8 cellular contexts compared by ENCODE assay signal in genomic region chr17:43169561-43170139, GRCh38. TPM values are rescaled to one million over a fixed set of nuclear protein-coding genes. Genes with fewer than 3 reads are reported as not detected.
A peak's percentile ranks its signal among the peaks of the same experiment; 100 is the strongest.
DNase-seq lines count a peak whose midpoint lies in the region; ATAC-seq and TF ChIP-seq lines count a peak whose summit lies in the region.

No MANE protein-coding gene starts in this region.

- peaks cover 13% of the 10 kb centered on the region for H3K36me3 Mint-ChIP-seq in endodermal cell (ENCODE audit: low read depth)

- CTCF ChIA-PET in RWPE1 (lab: Yijun Ruan, JAX) = interaction anchor here (0.6 kb wide), 1 partner anchor 113 kb away, joined by 3 read pairs; no protein-coding TSS in a partner anchor

- H3K9ac ChIP-seq in endodermal cell (ENCODE audit: extremely low read depth, low read length, poor library complexity, severe bottlenecking) (peak overlapping the region; percentile 91), mucosa of rectum (ENCODE audit: low read depth in 1 of 2, low read length in 2 of 2) (peak overlapping the region; percentile 98 to 99)

- no peak overlapping the region for H3K4me3 Mint-ChIP-seq in endodermal cell

- H3K27me3 Mint-ChIP-seq in endodermal cell (ENCODE audit: insufficient read depth) = no peaks in the 10 kb centered on the region

- TF ChIP-seq EP300 in tibial nerve (IDR thresholded peaks at IDR 0.05) = no peak

- H3K27me3 ChIP-seq in endodermal cell (ENCODE audit: control insufficient read depth, insufficient read depth, low read length, poor library complexity, severe bottlenecking) (no peaks in the 10 kb centered on the region), mucosa of rectum (ENCODE audit: control insufficient read depth in 2 of 2, insufficient read depth in 2 of 2, low read length in 2 of 2) (no peaks in the 10 kb centered on the region), tibial nerve (no peaks in the 10 kb centered on the region)

- H3K27ac Mint-ChIP-seq in endodermal cell = no peak overlapping the region

- no peaks in the 10 kb centered on the region for H3K9me3 ChIP-seq in endodermal cell (ENCODE audit: control insufficient read depth, low read length)
- H3K9me3 ChIP-seq in mucosa of rectum (ENCODE audit: control insufficient read depth in 2 of 2, low read length in 2 of 2) = no peaks in the 10 kb centered on the region
- no peaks in the 10 kb centered on the region for H3K9me3 ChIP-seq in tibial nerve

- POLR2A ChIA-PET in RWPE1 (lab: Yijun Ruan, JAX; ENCODE audit: low non-redundant PET) = interaction anchor here (0.6 kb wide), 1 partner anchor 19 kb away, joined by 4 read pairs; no protein-coding TSS in a partner anchor

- H3K9me3 Mint-ChIP-seq in endodermal cell = peaks cover 3% of the 10 kb centered on the region

- H3K4me1 ChIP-seq in endodermal cell (ENCODE audit: control insufficient read depth, insufficient read depth, low read length) (peaks cover 3% of the 10 kb centered on the region), mucosa of rectum (ENCODE audit: control insufficient read depth in 2 of 2, insufficient read depth in 2 of 2, low read length in 2 of 2) (peaks cover 19 to 35% of the 10 kb centered on the region in 2 donors), tibial nerve (peaks cover 0 to 47% (median 36%) of the 10 kb centered on the region in 4 donors)

- H3K27ac ChIP-seq in RWPE1 (peak overlapping the region; percentile 96), endodermal cell (ENCODE audit: low read depth, low read length) (peak overlapping the region; percentile 84), mucosa of rectum (ENCODE audit: low read depth in 2 of 2, low read length in 2 of 2) (peak overlapping the region; percentile 97 to 98), tibial nerve (peak overlapping the region; percentile 92 to 99 (median 96))

- DNase-seq in CD1c-positive myeloid dendritic cell (ENCODE audit: extremely low spot score) (peak; percentile 27), RWPE1 (ENCODE audit: low spot score) (peak; percentile 32), endodermal cell (peak; percentile 78), tibial nerve (ENCODE audit: low spot score in 2 of 2) (no peak), amniotic stem cell (lab: John Stamatoyannopoulos, UW) (no peak)

- H3K4me3 ChIP-seq in endodermal cell (ENCODE audit: low read length) (peak overlapping the region; percentile 96), mucosa of rectum (ENCODE audit: low read length in 2 of 2) (peak overlapping the region; percentile 87 to 93), tibial nerve (peak overlapping the region; percentile 63 to 73 (median 66))

- no peak for TF ChIP-seq POLR2A in tibial nerve (IDR thresholded peaks at IDR 0.05)

- TF ChIP-seq CTCF in RWPE1 (conservative IDR thresholded peaks at IDR 0.05; ENCODE audit: low read depth) = no peak
- TF ChIP-seq CTCF in endodermal cell (conservative IDR thresholded peaks at IDR 0.05) = no peak
- no peak for TF ChIP-seq CTCF in tibial nerve (IDR thresholded peaks at IDR 0.05)

- H3K4me1 Mint-ChIP-seq in endodermal cell = peaks cover 3% of the 10 kb centered on the region

- 0% methylated on average over 15 to 29 of the region's 29 CpGs for WGBS in endodermal cell (ENCODE audit: insufficient coverage in 1 of 2, insufficient read length in 1 of 2), 2 experiments
- 1 to 3% methylated on average over 26 to 29 of the region's 29 CpGs for WGBS in tibial nerve, 2 donors

- ATAC-seq in GM18867 (IDR thresholded peaks at IDR 0.05; ENCODE audit: unreplicated experiment) (peak; percentile 24), HG03097 (IDR thresholded peaks at IDR 0.05; ENCODE audit: low FRiP score, unreplicated experiment) (peak; percentile 1)

- H3K36me3 ChIP-seq in endodermal cell (ENCODE audit: control insufficient read depth, insufficient read depth, low read length) = peaks cover 4% of the 10 kb centered on the region
- H3K36me3 ChIP-seq in mucosa of rectum (ENCODE audit: control insufficient read depth in 2 of 2, insufficient read depth in 2 of 2, low read length in 2 of 2) = no peaks in the 10 kb centered on the region
- H3K36me3 ChIP-seq in tibial nerve = peaks cover 0 to 10% (median 0%) of the 10 kb centered on the region in 3 donors

RNA-seq across cellular contexts. Expression of gene NBR1, which starts 1.4 kb away (rescaled TPM):
- total RNA-seq in endodermal cell (10 to 100 TPM; 53.2 to 55.7 TPM), tibial nerve (10 to 100 TPM; 61.7 to 80.0 (median 73.5) TPM)
- polyA plus RNA-seq in endodermal cell (2013, experiment 1 of 2) = 61.0 TPM
- 60.5 TPM for polyA plus RNA-seq in endodermal cell (2013, experiment 2 of 2)

RNA-seq across cellular contexts. Expression of gene TMEM106A, which starts 42.0 kb away (rescaled TPM):
- total RNA-seq in endodermal cell (10 to 100 TPM; 11.2 to 11.3 TPM), tibial nerve (10 to 100 TPM in 3 of 4 donors, 1 to 10 TPM in 1; 5.1 to 28.5 (median 11.9) TPM)
- polyA plus RNA-seq in endodermal cell (2013, experiment 1 of 2) = 3.5 TPM
- 4.3 TPM for polyA plus RNA-seq in endodermal cell (2013, experiment 2 of 2)

RNA-seq across cellular contexts. Expression of gene BRCA1, which starts 44.5 kb away (rescaled TPM):
- total RNA-seq in endodermal cell (10 to 100 TPM; 45.4 to 59.0 TPM), tibial nerve (1 to 10 TPM; 4.6 to 9.8 (median 6.9) TPM)
- polyA plus RNA-seq in endodermal cell (2013, experiment 1 of 2) = 37.7 TPM
- polyA plus RNA-seq in endodermal cell (2013, experiment 2 of 2) = 34.2 TPM

RNA-seq across cellular contexts. Expression of gene CCDC200, which starts 58.8 kb away (rescaled TPM):
- total RNA-seq in endodermal cell = not detected
- not detected for polyA plus RNA-seq in endodermal cell (2013, experiment 1 of 2)
- not detected for polyA plus RNA-seq in endodermal cell (2013, experiment 2 of 2)
- total RNA-seq in tibial nerve = not detected

Comparison
In these comparisons a context has a peak if more than half of its experiments do, and no peak if none do; other contexts are left out.
1. DNase-seq: peak in CD1c-positive myeloid dendritic cell (single experiment), RWPE1 (single experiment) and endodermal cell (single experiment); none in tibial nerve (0 of 2) and amniotic stem cell (single experiment).
2. RNA of gene BRCA1, which starts 44.5 kb away (total RNA-seq): 45.4 to 59.0 TPM in endodermal cell; 4.6 to 9.8 TPM in tibial nerve; every median in the first group is over 4 times any median in the second.
3. Peak in every context shown above with its lines, with median percentiles within 50 percentile points of each other: H3K27ac ChIP-seq and H3K4me3 ChIP-seq.